ENCODE assay signal across 9 cellular contexts in the genomic region with DNA sequence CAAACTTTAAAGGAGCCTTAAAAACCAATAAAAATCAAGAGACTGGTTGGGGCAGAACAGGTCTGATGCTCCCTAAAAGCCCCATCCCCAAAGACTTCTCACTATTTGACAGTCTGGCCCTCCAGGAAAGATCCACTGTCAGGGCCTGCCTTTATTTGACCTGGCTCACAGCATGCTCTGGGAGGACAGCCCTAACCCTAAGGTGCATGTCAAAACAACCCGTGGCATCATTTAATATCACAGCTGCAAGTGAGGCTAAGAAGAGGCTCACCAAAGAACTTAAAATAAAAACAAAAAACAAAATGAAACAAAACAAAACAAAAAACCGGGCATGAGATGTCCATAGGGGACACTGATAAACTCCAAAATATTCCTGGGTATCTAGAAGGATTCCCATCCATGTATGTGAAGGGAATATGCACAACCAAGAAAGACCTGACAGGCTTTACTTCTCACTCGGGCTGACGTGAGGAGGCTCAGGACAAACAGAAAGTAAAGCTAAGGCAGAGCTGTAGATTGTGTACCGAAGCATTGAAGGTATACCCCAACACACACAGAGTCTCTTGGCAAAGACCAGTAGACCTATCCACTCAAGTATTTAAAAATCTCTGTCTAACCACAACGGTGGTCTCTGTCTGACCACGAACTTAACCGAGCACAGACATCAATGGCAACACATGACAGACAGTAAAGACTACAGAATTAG. TPM values are rescaled to one million over a fixed set of nuclear protein-coding genes. Genes with fewer than 3 reads are reported as not detected.
A peak's percentile ranks its signal among the peaks of the same experiment; 100 is the strongest.
DNase-seq lines count a peak whose midpoint lies in the region; ATAC-seq and TF ChIP-seq lines count a peak whose summit lies in the region.
"Had no signal": no experiment of that assay in that cellular context is flagged by ENCODE, and none has a peak within 500 bp of the region (broad histone marks: within the 10 kb centered on the region; RNA-seq: fewer than 3 reads in every experiment).

No MANE protein-coding gene starts in this region.

- H3K36me3 ChIP-seq in OCI-LY7 (ENCODE audit: insufficient read depth, low read length) = peaks cover 3% of the 10 kb centered on the region; the same call in 1 of the 2 replicates

- no peaks in the 10 kb centered on the region for H3K9me2 ChIP-seq in OCI-LY7 (ENCODE audit: insufficient read depth, low read length)

- peaks cover 22% of the 10 kb centered on the region for H3K4me1 ChIP-seq in OCI-LY7 (ENCODE audit: insufficient read depth, low read length, poor library complexity, severe bottlenecking)

- intact Hi-C loops in OCI-LY7 (cut with micrococcal nuclease; ENCODE audit: unreplicated experiment) = no loop called here

- BruUV-seq in OCI-LY7 (replicated peaks; lab: Mats Ljungman, UMichigan) = no TSS peak

- H3K4me3 Mint-ChIP-seq in naive B cell = peak overlapping the region in 7 of 8 donors; percentile 2 to 58 (median 44)

- H3K27ac ChIP-seq in OCI-LY7 (ENCODE audit: low read depth, low read length, poor library complexity, severe bottlenecking) = no peak overlapping the region
- H3K27ac ChIP-seq: thoracic aorta had no signal

- POLR2A ChIA-PET in OCI-LY7 (lab: Charles Lee) = interaction anchor here (1.0 to 1.1 kb wide), 2 partner anchors 23 to 337 kb away, joined by 3 to 4 read pairs; no protein-coding TSS in a partner anchor

- peak; percentile 13 for DNase-seq in OCI-LY7 (ENCODE audit: low spot score)
- no peak for DNase-seq in naive B cell
- no peak for DNase-seq in HCEC 1CT
- DNase-seq in HT-29 (ENCODE audit: low spot score) = no peak
- no peak for DNase-seq in NCI-H1092 (lab: John Stamatoyannopoulos, UW)

- peak overlapping the region; percentile 32 for H3K4me3 ChIP-seq in OCI-LY7 (ENCODE audit: low read depth, low read length, poor library complexity, severe bottlenecking)
- H3K4me3 ChIP-seq: thoracic aorta had no signal

- ATAC-seq in GM18870 (IDR thresholded peaks at IDR 0.05; ENCODE audit: unreplicated experiment) (peak; percentile 59), HG02623 (IDR thresholded peaks at IDR 0.05; ENCODE audit: unreplicated experiment) (peak; percentile 76), naive B cell (ENCODE audit: low read depth in 2 of 2) (peak; percentile 64 to 75), GM19455 (IDR thresholded peaks at IDR 0.05; ENCODE audit: unreplicated experiment) (no peak)

- H3K4me1 Mint-ChIP-seq in naive B cell = peaks cover 11 to 19% (median 19%) of the 10 kb centered on the region in 3 donors

- TF ChIP-seq CTCF in OCI-LY7 (conservative IDR thresholded peaks at IDR 0.05; ENCODE audit: low read length) = no peak

- no peaks in the 10 kb centered on the region for H3K27me3 Mint-ChIP-seq in naive B cell

- no peaks in the 10 kb centered on the region for H3K9me3 Mint-ChIP-seq in naive B cell

- H4K20me1 ChIP-seq in OCI-LY7 (ENCODE audit: insufficient read depth, low read length) = no peaks in the 10 kb centered on the region

- H3K79me2 ChIP-seq in OCI-LY7 (ENCODE audit: insufficient read depth, low read depth, low read length) = no peaks in the 10 kb centered on the region

- H3K4me2 ChIP-seq in OCI-LY7 (ENCODE audit: low read length) = peak overlapping the region; percentile 58

- no peaks in the 10 kb centered on the region for H3K36me3 Mint-ChIP-seq in naive B cell

- peak overlapping the region in 3 of 6 donors; percentile 13 to 64 (median 21) for H3K27ac Mint-ChIP-seq in naive B cell

- CTCF ChIA-PET in OCI-LY7 (lab: Charles Lee; ENCODE audit: unreplicated experiment) = no interaction called here

- H2AFZ ChIP-seq in OCI-LY7 (ENCODE audit: low read length) = peak overlapping the region; percentile 52

- no peaks in the 10 kb centered on the region for H3K9me3 ChIP-seq in OCI-LY7 (ENCODE audit: low read length)
- H3K9me3 ChIP-seq: thoracic aorta had no signal

RNA-seq across cellular contexts. Expression of a gene that starts 57.3 kb away (rescaled TPM):
- total RNA-seq in OCI-LY7 (2014; rRNA removed; shearing (Covaris generic)) = 21.4 and 25.3 TPM in 2 replicates
- total RNA-seq in OCI-LY7 (2022) = 33.9 and 34.8 TPM in 2 replicates
- polyA plus RNA-seq in naive B cell (ENCODE audit: low read depth in 6 of 6) = 1 to 10 TPM in 5 of 6 donors, not detected in 1; 2.5 to 7.8 (median 6.1) TPM
- total RNA-seq in HT-29 (2014; rRNA removed; shearing (Covaris generic)) = 5.1 and 9.1 TPM in 2 replicates
